In the genomic region with DNA sequence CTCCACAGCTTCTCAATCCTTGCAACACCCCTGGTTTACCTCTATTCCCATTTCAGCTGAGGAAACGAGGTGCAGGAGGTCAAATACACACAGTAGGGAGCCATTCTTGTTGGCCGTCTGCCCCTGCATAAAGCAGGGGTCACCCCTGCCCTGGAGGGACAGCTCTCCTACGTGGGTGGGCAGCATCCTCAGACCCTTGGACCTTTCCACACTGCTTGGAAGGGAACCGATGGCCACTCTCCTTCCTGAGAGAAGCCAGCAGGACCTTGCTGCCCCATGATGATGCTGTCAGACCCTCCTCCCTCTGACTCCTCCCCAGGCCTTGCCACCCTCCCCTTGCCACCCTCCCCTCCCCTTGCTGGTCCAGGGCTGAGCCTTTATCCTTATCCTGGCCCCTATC, we compare ENCODE assay signal across 1 cellular context.
TF ChIP-seq lines count a peak whose summit lies in the region.

No MANE protein-coding gene starts in this region.

TF ChIP-seq in H1, 55 proteins besides CTCF, POLR2A, EP300 and RAD21:
- TF ChIP-seq CTBP2 (IDR thresholded peaks at IDR 0.05; ENCODE audit: borderline replicate concordance, insufficient read depth, insufficient read length, low read length) (no peak), JUND (IDR thresholded peaks at IDR 0.05; ENCODE audit: low read length) (no peak), TAF1 (IDR thresholded peaks at IDR 0.05; ENCODE audit: low read depth, low read length) (no peak), EZH2 (IDR thresholded peaks at IDR 0.05; ENCODE audit: low read depth, low read length, severe bottlenecking) (no peak), NRF1 (IDR thresholded peaks at IDR 0.05; ENCODE audit: low read depth, low read length) (no peak), KDM5A (IDR thresholded peaks at IDR 0.05; ENCODE audit: low read length) (no peak), NANOG (IDR thresholded peaks at IDR 0.05; ENCODE audit: insufficient read depth, low read depth, low read length, poor library complexity, severe bottlenecking) (no peak), CEBPB (IDR thresholded peaks at IDR 0.05; ENCODE audit: low read depth, low read length) (no peak), PHF8 (conservative IDR thresholded peaks at IDR 0.05; ENCODE audit: low read depth, low read length) (no peak), BACH1 (IDR thresholded peaks at IDR 0.05; ENCODE audit: low read length) (no peak)
- TF ChIP-seq, protein P1, sequence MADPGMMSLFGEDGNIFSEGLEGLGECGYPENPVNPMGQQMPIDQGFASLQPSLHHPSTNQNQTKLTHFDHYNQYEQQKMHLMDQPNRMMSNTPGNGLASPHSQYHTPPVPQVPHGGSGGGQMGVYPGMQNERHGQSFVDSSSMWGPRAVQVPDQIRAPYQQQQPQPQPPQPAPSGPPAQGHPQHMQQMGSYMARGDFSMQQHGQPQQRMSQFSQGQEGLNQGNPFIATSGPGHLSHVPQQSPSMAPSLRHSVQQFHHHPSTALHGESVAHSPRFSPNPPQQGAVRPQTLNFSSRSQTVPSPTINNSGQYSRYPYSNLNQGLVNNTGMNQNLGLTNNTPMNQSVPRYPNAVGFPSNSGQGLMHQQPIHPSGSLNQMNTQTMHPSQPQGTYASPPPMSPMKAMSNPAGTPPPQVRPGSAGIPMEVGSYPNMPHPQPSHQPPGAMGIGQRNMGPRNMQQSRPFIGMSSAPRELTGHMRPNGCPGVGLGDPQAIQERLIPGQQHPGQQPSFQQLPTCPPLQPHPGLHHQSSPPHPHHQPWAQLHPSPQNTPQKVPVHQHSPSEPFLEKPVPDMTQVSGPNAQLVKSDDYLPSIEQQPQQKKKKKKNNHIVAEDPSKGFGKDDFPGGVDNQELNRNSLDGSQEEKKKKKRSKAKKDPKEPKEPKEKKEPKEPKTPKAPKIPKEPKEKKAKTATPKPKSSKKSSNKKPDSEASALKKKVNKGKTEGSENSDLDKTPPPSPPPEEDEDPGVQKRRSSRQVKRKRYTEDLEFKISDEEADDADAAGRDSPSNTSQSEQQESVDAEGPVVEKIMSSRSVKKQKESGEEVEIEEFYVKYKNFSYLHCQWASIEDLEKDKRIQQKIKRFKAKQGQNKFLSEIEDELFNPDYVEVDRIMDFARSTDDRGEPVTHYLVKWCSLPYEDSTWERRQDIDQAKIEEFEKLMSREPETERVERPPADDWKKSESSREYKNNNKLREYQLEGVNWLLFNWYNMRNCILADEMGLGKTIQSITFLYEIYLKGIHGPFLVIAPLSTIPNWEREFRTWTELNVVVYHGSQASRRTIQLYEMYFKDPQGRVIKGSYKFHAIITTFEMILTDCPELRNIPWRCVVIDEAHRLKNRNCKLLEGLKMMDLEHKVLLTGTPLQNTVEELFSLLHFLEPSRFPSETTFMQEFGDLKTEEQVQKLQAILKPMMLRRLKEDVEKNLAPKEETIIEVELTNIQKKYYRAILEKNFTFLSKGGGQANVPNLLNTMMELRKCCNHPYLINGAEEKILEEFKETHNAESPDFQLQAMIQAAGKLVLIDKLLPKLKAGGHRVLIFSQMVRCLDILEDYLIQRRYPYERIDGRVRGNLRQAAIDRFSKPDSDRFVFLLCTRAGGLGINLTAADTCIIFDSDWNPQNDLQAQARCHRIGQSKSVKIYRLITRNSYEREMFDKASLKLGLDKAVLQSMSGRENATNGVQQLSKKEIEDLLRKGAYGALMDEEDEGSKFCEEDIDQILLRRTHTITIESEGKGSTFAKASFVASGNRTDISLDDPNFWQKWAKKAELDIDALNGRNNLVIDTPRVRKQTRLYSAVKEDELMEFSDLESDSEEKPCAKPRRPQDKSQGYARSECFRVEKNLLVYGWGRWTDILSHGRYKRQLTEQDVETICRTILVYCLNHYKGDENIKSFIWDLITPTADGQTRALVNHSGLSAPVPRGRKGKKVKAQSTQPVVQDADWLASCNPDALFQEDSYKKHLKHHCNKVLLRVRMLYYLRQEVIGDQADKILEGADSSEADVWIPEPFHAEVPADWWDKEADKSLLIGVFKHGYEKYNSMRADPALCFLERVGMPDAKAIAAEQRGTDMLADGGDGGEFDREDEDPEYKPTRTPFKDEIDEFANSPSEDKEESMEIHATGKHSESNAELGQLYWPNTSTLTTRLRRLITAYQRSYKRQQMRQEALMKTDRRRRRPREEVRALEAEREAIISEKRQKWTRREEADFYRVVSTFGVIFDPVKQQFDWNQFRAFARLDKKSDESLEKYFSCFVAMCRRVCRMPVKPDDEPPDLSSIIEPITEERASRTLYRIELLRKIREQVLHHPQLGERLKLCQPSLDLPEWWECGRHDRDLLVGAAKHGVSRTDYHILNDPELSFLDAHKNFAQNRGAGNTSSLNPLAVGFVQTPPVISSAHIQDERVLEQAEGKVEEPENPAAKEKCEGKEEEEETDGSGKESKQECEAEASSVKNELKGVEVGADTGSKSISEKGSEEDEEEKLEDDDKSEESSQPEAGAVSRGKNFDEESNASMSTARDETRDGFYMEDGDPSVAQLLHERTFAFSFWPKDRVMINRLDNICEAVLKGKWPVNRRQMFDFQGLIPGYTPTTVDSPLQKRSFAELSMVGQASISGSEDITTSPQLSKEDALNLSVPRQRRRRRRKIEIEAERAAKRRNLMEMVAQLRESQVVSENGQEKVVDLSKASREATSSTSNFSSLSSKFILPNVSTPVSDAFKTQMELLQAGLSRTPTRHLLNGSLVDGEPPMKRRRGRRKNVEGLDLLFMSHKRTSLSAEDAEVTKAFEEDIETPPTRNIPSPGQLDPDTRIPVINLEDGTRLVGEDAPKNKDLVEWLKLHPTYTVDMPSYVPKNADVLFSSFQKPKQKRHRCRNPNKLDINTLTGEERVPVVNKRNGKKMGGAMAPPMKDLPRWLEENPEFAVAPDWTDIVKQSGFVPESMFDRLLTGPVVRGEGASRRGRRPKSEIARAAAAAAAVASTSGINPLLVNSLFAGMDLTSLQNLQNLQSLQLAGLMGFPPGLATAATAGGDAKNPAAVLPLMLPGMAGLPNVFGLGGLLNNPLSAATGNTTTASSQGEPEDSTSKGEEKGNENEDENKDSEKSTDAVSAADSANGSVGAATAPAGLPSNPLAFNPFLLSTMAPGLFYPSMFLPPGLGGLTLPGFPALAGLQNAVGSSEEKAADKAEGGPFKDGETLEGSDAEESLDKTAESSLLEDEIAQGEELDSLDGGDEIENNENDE (IDR thresholded peaks at IDR 0.05; ENCODE audit: insufficient replicate concordance, low read length), result no peak
